ENCODE assay signal across 1 cellular context in the genomic region with DNA sequence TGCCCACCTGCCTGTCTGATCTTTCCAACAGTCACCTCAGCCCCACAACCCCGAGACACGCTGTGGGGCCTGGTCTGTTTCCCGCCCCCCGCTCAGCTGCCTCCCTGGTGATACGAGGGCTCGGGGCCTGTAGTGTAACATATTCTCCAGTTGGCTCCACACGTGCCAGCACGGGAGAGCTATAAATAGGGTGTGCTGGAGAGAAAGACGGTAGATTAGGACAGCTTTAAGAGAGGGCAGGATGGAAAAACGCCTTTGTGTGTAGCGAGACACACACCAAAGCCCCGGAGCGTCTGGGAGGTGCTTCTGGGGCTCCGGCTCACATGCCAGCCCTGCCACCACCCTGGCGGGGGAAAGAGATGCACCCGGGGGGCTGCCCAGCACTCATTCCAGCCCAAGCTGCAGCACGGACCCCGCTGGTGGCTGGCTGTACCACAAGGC.
TF ChIP-seq lines count a peak whose summit lies in the region.

No MANE protein-coding gene starts in this region.

TF ChIP-seq in SK-N-SH treated with all-trans-retinoic acid at 6 μM for 48 hours, 23 proteins besides CTCF, POLR2A, EP300 and RAD21 (continued from another document):
- TF ChIP-seq, protein P1, sequence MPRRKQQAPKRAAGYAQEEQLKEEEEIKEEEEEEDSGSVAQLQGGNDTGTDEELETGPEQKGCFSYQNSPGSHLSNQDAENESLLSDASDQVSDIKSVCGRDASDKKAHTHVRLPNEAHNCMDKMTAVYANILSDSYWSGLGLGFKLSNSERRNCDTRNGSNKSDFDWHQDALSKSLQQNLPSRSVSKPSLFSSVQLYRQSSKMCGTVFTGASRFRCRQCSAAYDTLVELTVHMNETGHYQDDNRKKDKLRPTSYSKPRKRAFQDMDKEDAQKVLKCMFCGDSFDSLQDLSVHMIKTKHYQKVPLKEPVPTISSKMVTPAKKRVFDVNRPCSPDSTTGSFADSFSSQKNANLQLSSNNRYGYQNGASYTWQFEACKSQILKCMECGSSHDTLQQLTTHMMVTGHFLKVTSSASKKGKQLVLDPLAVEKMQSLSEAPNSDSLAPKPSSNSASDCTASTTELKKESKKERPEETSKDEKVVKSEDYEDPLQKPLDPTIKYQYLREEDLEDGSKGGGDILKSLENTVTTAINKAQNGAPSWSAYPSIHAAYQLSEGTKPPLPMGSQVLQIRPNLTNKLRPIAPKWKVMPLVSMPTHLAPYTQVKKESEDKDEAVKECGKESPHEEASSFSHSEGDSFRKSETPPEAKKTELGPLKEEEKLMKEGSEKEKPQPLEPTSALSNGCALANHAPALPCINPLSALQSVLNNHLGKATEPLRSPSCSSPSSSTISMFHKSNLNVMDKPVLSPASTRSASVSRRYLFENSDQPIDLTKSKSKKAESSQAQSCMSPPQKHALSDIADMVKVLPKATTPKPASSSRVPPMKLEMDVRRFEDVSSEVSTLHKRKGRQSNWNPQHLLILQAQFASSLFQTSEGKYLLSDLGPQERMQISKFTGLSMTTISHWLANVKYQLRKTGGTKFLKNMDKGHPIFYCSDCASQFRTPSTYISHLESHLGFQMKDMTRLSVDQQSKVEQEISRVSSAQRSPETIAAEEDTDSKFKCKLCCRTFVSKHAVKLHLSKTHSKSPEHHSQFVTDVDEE (CRISPR knock-in tag; IDR thresholded peaks at IDR 0.05): no peak
- TF ChIP-seq, protein P2, sequence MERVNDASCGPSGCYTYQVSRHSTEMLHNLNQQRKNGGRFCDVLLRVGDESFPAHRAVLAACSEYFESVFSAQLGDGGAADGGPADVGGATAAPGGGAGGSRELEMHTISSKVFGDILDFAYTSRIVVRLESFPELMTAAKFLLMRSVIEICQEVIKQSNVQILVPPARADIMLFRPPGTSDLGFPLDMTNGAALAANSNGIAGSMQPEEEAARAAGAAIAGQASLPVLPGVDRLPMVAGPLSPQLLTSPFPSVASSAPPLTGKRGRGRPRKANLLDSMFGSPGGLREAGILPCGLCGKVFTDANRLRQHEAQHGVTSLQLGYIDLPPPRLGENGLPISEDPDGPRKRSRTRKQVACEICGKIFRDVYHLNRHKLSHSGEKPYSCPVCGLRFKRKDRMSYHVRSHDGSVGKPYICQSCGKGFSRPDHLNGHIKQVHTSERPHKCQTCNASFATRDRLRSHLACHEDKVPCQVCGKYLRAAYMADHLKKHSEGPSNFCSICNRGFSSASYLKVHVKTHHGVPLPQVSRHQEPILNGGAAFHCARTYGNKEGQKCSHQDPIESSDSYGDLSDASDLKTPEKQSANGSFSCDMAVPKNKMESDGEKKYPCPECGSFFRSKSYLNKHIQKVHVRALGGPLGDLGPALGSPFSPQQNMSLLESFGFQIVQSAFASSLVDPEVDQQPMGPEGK (CRISPR knock-in tag; IDR thresholded peaks at IDR 0.05; ENCODE audit: borderline replicate concordance): no peak
- TF ChIP-seq ZNF8 (CRISPR knock-in tag; IDR thresholded peaks at IDR 0.05): no peak
- TF ChIP-seq, protein P3, sequence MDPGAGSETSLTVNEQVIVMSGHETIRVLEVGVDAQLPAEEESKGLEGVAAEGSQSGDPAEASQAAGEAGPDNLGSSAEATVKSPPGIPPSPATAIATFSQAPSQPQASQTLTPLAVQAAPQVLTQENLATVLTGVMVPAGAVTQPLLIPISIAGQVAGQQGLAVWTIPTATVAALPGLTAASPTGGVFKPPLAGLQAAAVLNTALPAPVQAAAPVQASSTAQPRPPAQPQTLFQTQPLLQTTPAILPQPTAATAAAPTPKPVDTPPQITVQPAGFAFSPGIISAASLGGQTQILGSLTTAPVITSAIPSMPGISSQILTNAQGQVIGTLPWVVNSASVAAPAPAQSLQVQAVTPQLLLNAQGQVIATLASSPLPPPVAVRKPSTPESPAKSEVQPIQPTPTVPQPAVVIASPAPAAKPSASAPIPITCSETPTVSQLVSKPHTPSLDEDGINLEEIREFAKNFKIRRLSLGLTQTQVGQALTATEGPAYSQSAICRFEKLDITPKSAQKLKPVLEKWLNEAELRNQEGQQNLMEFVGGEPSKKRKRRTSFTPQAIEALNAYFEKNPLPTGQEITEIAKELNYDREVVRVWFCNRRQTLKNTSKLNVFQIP (CRISPR knock-in tag; IDR thresholded peaks at IDR 0.05; ENCODE audit: borderline replicate concordance, low read depth): no peak
